22 cellular contexts compared by ENCODE assay signal in genomic region chrX:151384807-151385206, GRCh38. TPM values are rescaled to one million over a fixed set of nuclear protein-coding genes. Genes with fewer than 3 reads are reported as not detected.
DNase-seq lines count a peak whose midpoint lies in the region; ATAC-seq and TF ChIP-seq lines count a peak whose summit lies in the region.
"Had no signal": no experiment of that assay in that cellular context is flagged by ENCODE, and none has a peak within 500 bp of the region (broad histone marks: within the 10 kb centered on the region; RNA-seq: fewer than 3 reads in every experiment).

No MANE protein-coding gene starts in this region.

- DNase-seq in Ammon's horn (ENCODE audit: low spot score) (peak; percentile 32), H4 (ENCODE audit: low spot score) (peak; percentile 47), NCI-H345 (lab: John Stamatoyannopoulos, UW) (peak; percentile 55), endodermal cell (no peak)
- no peak for DNase-seq in stimulated activated effector memory CD8-positive, alpha-beta T cell treated with anti-CD3 and anti-CD28 coated beads, Interleukin-12 subunit alpha, Interleukin-12 subunit beta, amount 100 ng/mL, for 72 hours (ENCODE audit: low spot score in 2 of 2)
- no peak for DNase-seq in stimulated activated CD4-positive, alpha-beta T cell treated with anti-CD3 and anti-CD28 coated beads, Interleukin-1b, Interleukin-23, amount 100 ng/mL, for 48 hours
- DNase-seq in activated CD8-positive, alpha-beta memory T cell treated with anti-CD3 and anti-CD28 coated beads for 24 hours = no peak
- DNase-seq: ACHN; activated CD4-positive, alpha-beta T cell treated with anti-CD3 and anti-CD28 coated beads for 1 hour; activated effector memory CD4-positive, alpha-beta T cell treated with Interleukin-2 at 50 U/mL for 16 hours; EL; left ventricle myocardium inferior; naive B cell; OCI-M1; ovary; sigmoid colon; stimulated activated naive CD8-positive, alpha-beta T cell treated with anti-CD3 and anti-CD28 coated beads, Interleukin-15, amount 100 ng/mL, for 72 hours had no signal

- no peak for ATAC-seq in HG02588 (IDR thresholded peaks at IDR 0.05; ENCODE audit: unreplicated experiment)
- no peak for ATAC-seq in stimulated activated effector memory CD8-positive, alpha-beta T cell treated with anti-CD3 and anti-CD28 coated beads, Interleukin-12 subunit alpha, Interleukin-12 subunit beta, amount 100 ng/mL, for 72 hours
- ATAC-seq: HepG2; stimulated activated naive CD8-positive, alpha-beta T cell treated with anti-CD3 and anti-CD28 coated beads, Interleukin-15, amount 100 ng/mL, for 72 hours had no signal

- TF ChIP-seq CTCF in endodermal cell (conservative IDR thresholded peaks at IDR 0.05) = peak; percentile 20

- no peak overlapping the region for H3K9ac ChIP-seq in endodermal cell (ENCODE audit: extremely low read depth, low read length, poor library complexity, severe bottlenecking)

- 88 to 100% methylated on average over 2 to 7 of the region's 7 CpGs for WGBS in endodermal cell (ENCODE audit: insufficient coverage in 1 of 2, insufficient read length in 1 of 2), 2 experiments

- H3K9me3 Mint-ChIP-seq in endodermal cell = peaks cover 62% of the 10 kb centered on the region
- H3K9me3 Mint-ChIP-seq in stimulated activated effector memory CD8-positive, alpha-beta T cell treated with anti-CD3 and anti-CD28 coated beads, Interleukin-12 subunit alpha, Interleukin-12 subunit beta, amount 100 ng/mL, for 72 hours = no peaks in the 10 kb centered on the region
- H3K9me3 Mint-ChIP-seq: CD14-positive monocyte; stimulated activated naive CD8-positive, alpha-beta T cell treated with anti-CD3 and anti-CD28 coated beads, Interleukin-15, amount 100 ng/mL, for 72 hours had no signal

- no peaks in the 10 kb centered on the region for H3K4me1 Mint-ChIP-seq in endodermal cell
- no peaks in the 10 kb centered on the region for H3K4me1 Mint-ChIP-seq in stimulated activated effector memory CD8-positive, alpha-beta T cell treated with anti-CD3 and anti-CD28 coated beads, Interleukin-12 subunit alpha, Interleukin-12 subunit beta, amount 100 ng/mL, for 72 hours
- H3K4me1 Mint-ChIP-seq: CD14-positive monocyte; naive B cell; stimulated activated naive CD8-positive, alpha-beta T cell treated with anti-CD3 and anti-CD28 coated beads, Interleukin-15, amount 100 ng/mL, for 72 hours had no signal

- no peaks in the 10 kb centered on the region for H3K4me1 ChIP-seq in endodermal cell (ENCODE audit: control insufficient read depth, insufficient read depth, low read length)
- H3K4me1 ChIP-seq: HAP-1, left ventricle myocardium inferior, SJSA1 had no signal

- no peaks in the 10 kb centered on the region for H3K27me3 ChIP-seq in endodermal cell (ENCODE audit: control insufficient read depth, insufficient read depth, low read length, poor library complexity, severe bottlenecking)
- H3K27me3 ChIP-seq: ovary, sigmoid colon, SJSA1 had no signal

- H3K4me3 Mint-ChIP-seq in endodermal cell = no peak overlapping the region
- H3K4me3 Mint-ChIP-seq in stimulated activated effector memory CD8-positive, alpha-beta T cell treated with anti-CD3 and anti-CD28 coated beads, Interleukin-12 subunit alpha, Interleukin-12 subunit beta, amount 100 ng/mL, for 72 hours = no peak overlapping the region
- H3K4me3 Mint-ChIP-seq: CD14-positive monocyte; naive B cell; stimulated activated naive CD8-positive, alpha-beta T cell treated with anti-CD3 and anti-CD28 coated beads, Interleukin-15, amount 100 ng/mL, for 72 hours had no signal

- no peaks in the 10 kb centered on the region for H3K36me3 Mint-ChIP-seq in endodermal cell (ENCODE audit: low read depth)
- H3K36me3 Mint-ChIP-seq in stimulated activated effector memory CD8-positive, alpha-beta T cell treated with anti-CD3 and anti-CD28 coated beads, Interleukin-12 subunit alpha, Interleukin-12 subunit beta, amount 100 ng/mL, for 72 hours = no peaks in the 10 kb centered on the region
- H3K36me3 Mint-ChIP-seq: CD14-positive monocyte, naive B cell had no signal

- H3K9me3 ChIP-seq in endodermal cell (ENCODE audit: control insufficient read depth, low read length) = no peaks in the 10 kb centered on the region
- H3K9me3 ChIP-seq: HAP-1, left ventricle myocardium inferior, ovary, sigmoid colon, SJSA1 had no signal

- no peak overlapping the region for H3K27ac Mint-ChIP-seq in endodermal cell
- no peak overlapping the region for H3K27ac Mint-ChIP-seq in stimulated activated effector memory CD8-positive, alpha-beta T cell treated with anti-CD3 and anti-CD28 coated beads, Interleukin-12 subunit alpha, Interleukin-12 subunit beta, amount 100 ng/mL, for 72 hours
- H3K27ac Mint-ChIP-seq: CD14-positive monocyte; naive B cell; stimulated activated naive CD8-positive, alpha-beta T cell treated with anti-CD3 and anti-CD28 coated beads, Interleukin-15, amount 100 ng/mL, for 72 hours had no signal

- peaks cover 20% of the 10 kb centered on the region for H3K27me3 Mint-ChIP-seq in endodermal cell (ENCODE audit: insufficient read depth)
- H3K27me3 Mint-ChIP-seq: stimulated activated naive CD8-positive, alpha-beta T cell treated with anti-CD3 and anti-CD28 coated beads, Interleukin-15, amount 100 ng/mL, for 72 hours had no signal

- no peak overlapping the region for H3K27ac ChIP-seq in endodermal cell (ENCODE audit: low read depth, low read length)
- H3K27ac ChIP-seq: left ventricle myocardium inferior, ovary, sigmoid colon, SJSA1 had no signal

- no peaks in the 10 kb centered on the region for H3K36me3 ChIP-seq in endodermal cell (ENCODE audit: control insufficient read depth, insufficient read depth, low read length)
- H3K36me3 ChIP-seq: HAP-1, left ventricle myocardium inferior, ovary, sigmoid colon, SJSA1 had no signal

- H3K4me3 ChIP-seq in endodermal cell (ENCODE audit: low read length) = no peak overlapping the region
- H3K4me3 ChIP-seq: HAP-1, left ventricle myocardium inferior, ovary, sigmoid colon, SJSA1 had no signal

RNA-seq across cellular contexts. Expression of gene VMA21, which starts 12.2 kb away (rescaled TPM):
- 86.5 and 97.4 TPM in 2 replicates for total RNA-seq in H4 (2014; rRNA removed; shearing (Covaris generic))
- total RNA-seq in endodermal cell = 10 to 100 TPM; 42.2 to 54.7 TPM
- polyA plus RNA-seq in endodermal cell (2013, experiment 1 of 2) = 29.6 TPM
- polyA plus RNA-seq in endodermal cell (2013, experiment 2 of 2) = 29.0 TPM

Comparison
In these comparisons a context has a peak if more than half of its experiments do, and no peak if none do; other contexts are left out.
1. DNase-seq: peak in Ammon's horn (single experiment), H4 (single experiment) and NCI-H345 (single experiment); none in endodermal cell (single experiment), stimulated activated effector memory CD8-positive, alpha-beta T cell treated with anti-CD3 and anti-CD28 coated beads, Interleukin-12 subunit alpha, Interleukin-12 subunit beta, amount 100 ng/mL, for 72 hours (0 of 2), stimulated activated CD4-positive, alpha-beta T cell treated with anti-CD3 and anti-CD28 coated beads, Interleukin-1b, Interleukin-23, amount 100 ng/mL, for 48 hours (single experiment) and activated CD8-positive, alpha-beta memory T cell treated with anti-CD3 and anti-CD28 coated beads for 24 hours (single experiment).